In genomic region chr4:958314-958665, GRCh38 we compare ENCODE assay signal across 25 cellular contexts. TPM values are rescaled to one million over a fixed set of nuclear protein-coding genes. Genes with fewer than 3 reads are reported as not detected.
"Had no signal": no experiment of that assay in that cellular context is flagged by ENCODE, and none has a peak within 500 bp of the region (broad histone marks: within the 10 kb centered on the region; RNA-seq: fewer than 3 reads in every experiment).

No MANE protein-coding gene starts in this region.

- H3K9me3 ChIP-seq: ascending aorta, heart right ventricle, prostate gland, right atrium auricular region, tibial artery had no signal

- H3K4me3 Mint-ChIP-seq: activated T-cell treated with anti-CD3 and anti-CD28 coated beads, Interleukin-2, amount 50 U/mL, for 4 hours; central memory CD8-positive, alpha-beta T cell; naive thymus-derived CD4-positive, alpha-beta T cell; neural crest cell; stimulated activated naive CD8-positive, alpha-beta T cell treated with anti-CD3 and anti-CD28 coated beads, Interleukin-15, Interleukin-2, amounts not matched to agents 100 ng/mL and 50 ng/mL, for 24 hours had no signal

- H3K27ac ChIP-seq: ascending aorta, brain microvascular endothelial cell, coronary artery, heart right ventricle, prostate gland, right atrium auricular region, skin epidermis, tibial artery had no signal

- DNase-seq: activated CD4-positive, alpha-beta T cell treated with anti-CD3 and anti-CD28 coated beads for 4 hours; activated CD4-positive, alpha-beta T cell treated with anti-CD3 and anti-CD28 coated beads, Interleukin-2, amount 50 U/mL, for 48 hours; activated CD4-positive, CD25-positive, alpha-beta regulatory T cell; activated CD8-positive, alpha-beta memory T cell treated with anti-CD3 and anti-CD28 coated beads, Interleukin-2, amount 50 U/mL, for 48 hours; activated T-cell treated with anti-CD3 and anti-CD28 coated beads, Interleukin-2, amount 50 U/mL, for 4 hours; brain microvascular endothelial cell; naive thymus-derived CD4-positive, alpha-beta T cell; stimulated activated CD4-positive, alpha-beta T cell treated with anti-CD3 and anti-CD28 coated beads, Interleukin-1b, Interleukin-23, amount 100 ng/mL, for 48 hours; T1000 had no signal

- H3K9me3 Mint-ChIP-seq: activated naive CD4-positive, alpha-beta T cell treated with anti-CD3 and anti-CD28 coated beads, Interleukin-2, amount 50 U/mL, for 72 hours; activated T-cell treated with anti-CD3 and anti-CD28 coated beads, Interleukin-2, amount 50 U/mL, for 4 hours; activated T-helper 2 cell treated with anti-CD3 and anti-CD28 coated beads, Interferon-gamma antibody, Interleukin-2, Interleukin-4, amounts not matched to agents 10 μg/mL and 5 μg/mL and 100 μg/mL, durations not matched to agents 14 hours and 24 hours and 36 hours; central memory CD8-positive, alpha-beta T cell; naive thymus-derived CD4-positive, alpha-beta T cell; neural crest cell; stimulated activated naive CD8-positive, alpha-beta T cell treated with anti-CD3 and anti-CD28 coated beads, Interleukin-15, Interleukin-2, amounts not matched to agents 100 ng/mL and 50 ng/mL, for 24 hours had no signal

- H3K4me3 ChIP-seq: ascending aorta, coronary artery, heart right ventricle, lung, prostate gland, right atrium auricular region, skin epidermis, tibial artery had no signal

- FAIRE-seq: endometrium had no signal

- H3K4me1 Mint-ChIP-seq: central memory CD8-positive, alpha-beta T cell; naive thymus-derived CD4-positive, alpha-beta T cell; neural crest cell had no signal

- H3K27me3 ChIP-seq: ascending aorta, brain microvascular endothelial cell, heart right ventricle, right atrium auricular region, tibial artery had no signal

- ATAC-seq: activated naive CD4-positive, alpha-beta T cell treated with anti-CD3 and anti-CD28 coated beads, Interleukin-2, amount 50 U/mL, for 72 hours; activated T-cell treated with anti-CD3 and anti-CD28 coated beads, Interleukin-2, amount 50 U/mL, for 4 hours; heart right ventricle; left lobe of liver; naive thymus-derived CD4-positive, alpha-beta T cell had no signal

- H3K36me3 ChIP-seq: prostate gland had no signal

- H3K4me1 ChIP-seq: ascending aorta, heart right ventricle, prostate gland, right atrium auricular region, tibial artery had no signal

- H3K27me3 Mint-ChIP-seq: central memory CD8-positive, alpha-beta T cell; naive thymus-derived CD4-positive, alpha-beta T cell; stimulated activated naive CD8-positive, alpha-beta T cell treated with anti-CD3 and anti-CD28 coated beads, Interleukin-15, Interleukin-2, amounts not matched to agents 100 ng/mL and 50 ng/mL, for 24 hours had no signal

- H3K36me3 Mint-ChIP-seq: activated naive CD4-positive, alpha-beta T cell treated with anti-CD3 and anti-CD28 coated beads, Interleukin-2, amount 50 U/mL, for 72 hours had no signal

- H3K27ac Mint-ChIP-seq: activated naive CD4-positive, alpha-beta T cell treated with anti-CD3 and anti-CD28 coated beads, Interleukin-2, amount 50 U/mL, for 72 hours; activated T-helper 2 cell treated with anti-CD3 and anti-CD28 coated beads, Interferon-gamma antibody, Interleukin-2, Interleukin-4, amounts not matched to agents 10 μg/mL and 5 μg/mL and 100 μg/mL, durations not matched to agents 14 hours and 24 hours and 36 hours; stimulated activated naive CD8-positive, alpha-beta T cell treated with anti-CD3 and anti-CD28 coated beads, Interleukin-15, Interleukin-2, amounts not matched to agents 100 ng/mL and 50 ng/mL, for 24 hours had no signal

RNA-seq across cellular contexts. Expression of gene SLC26A1, which starts 34.9 kb away (rescaled TPM):
- total RNA-seq: activated CD8-positive, alpha-beta memory T cell treated with anti-CD3 and anti-CD28 coated beads for 36 hours; activated naive CD4-positive, alpha-beta T cell treated with anti-CD3 and anti-CD28 coated beads, Interleukin-2, amount 50 U/mL, for 72 hours; ascending aorta; right atrium auricular region had no signal
